ENCODE assay signal across 1 cellular context in the genomic region with DNA sequence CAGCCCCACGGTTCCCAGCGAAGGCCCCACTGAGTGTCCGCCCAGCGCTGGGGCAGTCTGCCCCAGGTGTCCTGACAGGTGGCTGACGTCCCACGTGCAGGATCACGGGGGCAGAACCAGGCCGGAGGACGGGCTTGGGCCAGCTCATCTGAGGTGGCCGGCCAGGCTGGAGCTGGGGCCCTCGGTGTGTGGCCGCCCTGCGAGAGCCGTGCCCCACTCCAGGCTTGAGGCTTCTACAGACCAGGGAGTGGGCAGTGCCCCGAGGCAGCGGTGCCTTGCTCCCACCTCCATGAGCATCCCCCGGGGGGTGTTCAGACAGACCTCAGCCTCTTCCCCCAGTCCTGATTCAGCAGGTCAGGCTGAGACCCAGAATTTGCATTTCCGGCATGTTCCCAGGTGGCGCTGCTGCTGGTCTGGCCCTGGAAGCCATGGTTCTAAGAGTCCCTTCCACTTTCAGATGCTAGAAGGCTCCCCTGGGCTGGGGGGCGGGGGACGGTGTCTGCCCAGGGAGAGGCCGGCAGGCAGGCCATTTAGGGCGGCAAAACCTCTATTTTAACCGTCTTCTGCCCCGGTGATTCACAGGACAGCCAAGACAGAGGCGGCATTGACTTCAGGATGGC.
TF ChIP-seq lines count a peak whose summit lies in the region.

No MANE protein-coding gene starts in this region.

TF ChIP-seq in H1, 55 proteins besides CTCF, POLR2A, EP300 and RAD21:
- TF ChIP-seq PHF8 (conservative IDR thresholded peaks at IDR 0.05; ENCODE audit: low read depth, low read length) (no peak), CBX8 (IDR thresholded peaks at IDR 0.05; ENCODE audit: borderline replicate concordance, low read depth, low read length) (no peak), NANOG (IDR thresholded peaks at IDR 0.05; ENCODE audit: insufficient read depth, low read depth, low read length, poor library complexity, severe bottlenecking) (no peak), SP2 (IDR thresholded peaks at IDR 0.05; ENCODE audit: low read length) (no peak), ASH2L (IDR thresholded peaks at IDR 0.05; ENCODE audit: low read length) (no peak), CHD1 (IDR thresholded peaks at IDR 0.05; ENCODE audit: low read depth, low read length) (no peak), BCL11A (IDR thresholded peaks at IDR 0.05; ENCODE audit: low read depth in 2 of 2, low read length in 2 of 2) (no peak), SIX5 (IDR thresholded peaks at IDR 0.05; ENCODE audit: low read depth, low read length) (no peak), SUZ12 (IDR thresholded peaks at IDR 0.05; ENCODE audit: low read length) (no peak), POU5F1 (IDR thresholded peaks at IDR 0.05; ENCODE audit: low read depth, low read length) (no peak), BRCA1 (IDR thresholded peaks at IDR 0.05; ENCODE audit: low read depth, low read length) (no peak), POLR2AphosphoS5 (IDR thresholded peaks at IDR 0.05; ENCODE audit: low read depth, low read length) (no peak), ATF3 (IDR thresholded peaks at IDR 0.05; ENCODE audit: insufficient read depth, low read depth, low read length) (no peak), SP1 (IDR thresholded peaks at IDR 0.05; ENCODE audit: low read depth, low read length) (no peak), RFX5 (IDR thresholded peaks at IDR 0.05; ENCODE audit: borderline replicate concordance, low read depth, low read length) (no peak), SAP30 (IDR thresholded peaks at IDR 0.05; ENCODE audit: insufficient read depth, insufficient replicate concordance, low read length) (no peak), YY1 (IDR thresholded peaks at IDR 0.05; ENCODE audit: low read depth, low read length) (no peak)
- TF ChIP-seq, protein P1, sequence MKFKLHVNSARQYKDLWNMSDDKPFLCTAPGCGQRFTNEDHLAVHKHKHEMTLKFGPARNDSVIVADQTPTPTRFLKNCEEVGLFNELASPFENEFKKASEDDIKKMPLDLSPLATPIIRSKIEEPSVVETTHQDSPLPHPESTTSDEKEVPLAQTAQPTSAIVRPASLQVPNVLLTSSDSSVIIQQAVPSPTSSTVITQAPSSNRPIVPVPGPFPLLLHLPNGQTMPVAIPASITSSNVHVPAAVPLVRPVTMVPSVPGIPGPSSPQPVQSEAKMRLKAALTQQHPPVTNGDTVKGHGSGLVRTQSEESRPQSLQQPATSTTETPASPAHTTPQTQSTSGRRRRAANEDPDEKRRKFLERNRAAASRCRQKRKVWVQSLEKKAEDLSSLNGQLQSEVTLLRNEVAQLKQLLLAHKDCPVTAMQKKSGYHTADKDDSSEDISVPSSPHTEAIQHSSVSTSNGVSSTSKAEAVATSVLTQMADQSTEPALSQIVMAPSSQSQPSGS (IDR thresholded peaks at IDR 0.05; ENCODE audit: low read length): no peak
